Comparison of ENCODE assay signal across 2 cellular contexts in genomic region chr9:135819905-135820304, GRCh38.
TF ChIP-seq lines count a peak whose summit lies in the region.

No MANE protein-coding gene starts in this region.

TF ChIP-seq in HEK293, 187 proteins besides CTCF, POLR2A, EP300 and RAD21 (continued from another document):
- no peak for TF ChIP-seq ZNF221 (tag by site-specific recombination; IDR thresholded peaks at IDR 0.05; ENCODE audit: borderline replicate concordance)

TF ChIP-seq in K562, 482 proteins besides CTCF, POLR2A, EP300 and RAD21:
- no peak for TF ChIP-seq CUX1 (CRISPR knock-in tag; IDR thresholded peaks at IDR 0.05)
- no peak for TF ChIP-seq SIX5 (IDR thresholded peaks at IDR 0.05; ENCODE audit: borderline replicate concordance in 1 of 2, insufficient read depth in 1 of 2, low read depth in 1 of 2, low read length in 2 of 2)
- TF ChIP-seq ZC3H4 (CRISPR knock-in tag; IDR thresholded peaks at IDR 0.05; ENCODE audit: borderline replicate concordance) = no peak
- TF ChIP-seq BRCA1 (IDR thresholded peaks at IDR 0.05) = no peak
- TF ChIP-seq BRCA1 (CRISPR knock-in tag; IDR thresholded peaks at IDR 0.05) = no peak
- TF ChIP-seq SMARCA4 (IDR thresholded peaks at IDR 0.05) = no peak
- TF ChIP-seq CEBPZ (IDR thresholded peaks at IDR 0.05; ENCODE audit: borderline replicate concordance, low read depth, low read length) = no peak
- TF ChIP-seq ZBTB7A (IDR thresholded peaks at IDR 0.05; ENCODE audit: borderline replicate concordance, control insufficient read depth, low read depth, low read length) = no peak
